In genomic region chr2:220014961-220015360, GRCh38 we compare ENCODE assay signal across 28 cellular contexts.
"Had no signal": no experiment of that assay in that cellular context is flagged by ENCODE, and none has a peak within 500 bp of the region (broad histone marks: within the 10 kb centered on the region; RNA-seq: fewer than 3 reads in every experiment).

No MANE protein-coding gene starts in this region.

- H3K36me3 ChIP-seq: colonic mucosa, esophagus muscularis mucosa, esophagus squamous epithelium, gastrocnemius medialis, gastroesophageal sphincter, heart left ventricle, heart right ventricle had no signal

- FAIRE-seq: colon, endometrium, endothelial cell of umbilical vein, frontal cortex had no signal

- H3K9me3 ChIP-seq: colonic mucosa, esophagus muscularis mucosa, esophagus squamous epithelium, gastrocnemius medialis, gastroesophageal sphincter had no signal

- H3K27me3 ChIP-seq: colonic mucosa, dorsolateral prefrontal cortex, esophagus muscularis mucosa, esophagus squamous epithelium, foreskin keratinocyte, gastrocnemius medialis, gastroesophageal sphincter, heart left ventricle, heart right ventricle had no signal

- H3K4me1 ChIP-seq: colonic mucosa, esophagus muscularis mucosa, esophagus squamous epithelium, foreskin keratinocyte, gastrocnemius medialis, gastroesophageal sphincter, heart left ventricle, heart right ventricle had no signal

- H3K27ac ChIP-seq: colonic mucosa, coronary artery, dorsolateral prefrontal cortex, epithelial cell of prostate, esophagus muscularis mucosa, esophagus squamous epithelium, foreskin keratinocyte, gastrocnemius medialis, gastroesophageal sphincter, heart left ventricle, heart right ventricle had no signal

- H3K4me3 ChIP-seq: colonic mucosa, coronary artery, dorsolateral prefrontal cortex, esophagus muscularis mucosa, esophagus squamous epithelium, gastrocnemius medialis, gastroesophageal sphincter, heart left ventricle, heart right ventricle had no signal

- DNase-seq: colonic mucosa; cortex of kidney; dermis blood vessel endothelial cell; dorsolateral prefrontal cortex; effector CD4-positive, alpha-beta T cell; effector CD8-positive, alpha-beta T cell; effector memory CD4-positive, alpha-beta T cell; effector memory CD8-positive, alpha-beta T cell; endodermal cell; erythroblast; esophagus squamous epithelium; foreskin fibroblast; foreskin keratinocyte; foreskin melanocyte; gastrocnemius medialis; glutamatergic neuron; head of caudate nucleus; heart left ventricle; heart right ventricle had no signal

- ATAC-seq: effector memory CD8-positive, alpha-beta T cell; esophagus mucosa; foreskin keratinocyte; gastrocnemius medialis; gastroesophageal sphincter; heart left ventricle; heart right ventricle had no signal
